Comparison of ENCODE assay signal across 1 cellular context in the genomic region with DNA sequence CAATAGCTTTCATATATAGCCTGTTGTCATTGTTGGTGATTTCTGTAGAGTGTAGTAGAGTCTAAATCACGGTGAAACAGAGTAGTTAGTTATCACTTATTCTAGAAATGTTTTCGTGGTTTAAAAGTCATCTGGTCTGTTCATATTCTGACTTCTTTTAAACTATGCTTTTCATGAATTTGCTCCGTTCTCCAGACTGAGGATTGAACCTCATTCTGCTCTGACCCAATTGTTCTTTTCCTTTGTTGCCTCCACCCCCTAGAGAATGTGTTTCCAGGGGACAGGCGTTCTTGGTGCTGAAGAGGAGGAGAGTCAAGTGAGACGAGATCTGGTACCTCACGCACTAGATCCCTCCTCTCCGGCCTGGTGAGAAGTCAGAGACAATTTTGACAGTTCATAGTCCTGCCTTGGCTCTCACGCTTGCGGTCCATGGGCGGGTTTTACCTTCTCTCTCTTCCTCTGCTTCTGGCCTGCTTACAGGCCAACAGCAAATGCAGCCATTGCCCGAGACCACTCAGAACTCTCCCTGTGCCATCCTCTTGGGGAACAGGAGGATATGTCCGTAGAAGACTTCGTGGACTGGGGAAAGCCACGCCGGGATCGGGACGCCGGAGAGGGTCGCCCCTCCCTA.
A peak's percentile ranks its signal among the peaks of the same experiment; 100 is the strongest.
TF ChIP-seq lines count a peak whose summit lies in the region.

No MANE protein-coding gene starts in this region.

TF ChIP-seq in HepG2, 621 proteins besides CTCF, POLR2A, EP300 and RAD21 (continues in another document):
- TF ChIP-seq KLF13 (CRISPR knock-in tag; IDR thresholded peaks at IDR 0.05) (no peak), KLF9 (CRISPR knock-in tag; IDR thresholded peaks at IDR 0.05; ENCODE audit: low read depth) (no peak), GABPB1 (CRISPR knock-in tag; IDR thresholded peaks at IDR 0.05) (no peak), ZNF724P (CRISPR knock-in tag; IDR thresholded peaks at IDR 0.05; ENCODE audit: borderline replicate concordance) (no peak), ZSCAN29 (CRISPR knock-in tag; conservative IDR thresholded peaks at IDR 0.05) (no peak), ARNT (IDR thresholded peaks at IDR 0.05) (no peak), CREM (IDR thresholded peaks at IDR 0.05) (no peak), CREM (CRISPR knock-in tag; IDR thresholded peaks at IDR 0.05) (no peak), ZNF234 (CRISPR knock-in tag; conservative IDR thresholded peaks at IDR 0.05) (no peak; the same call in 1 of the 2 replicates), ESRRA (CRISPR knock-in tag; IDR thresholded peaks at IDR 0.05; ENCODE audit: low read depth) (no peak), ZSCAN9 (CRISPR knock-in tag; IDR thresholded peaks at IDR 0.05; ENCODE audit: borderline replicate concordance) (no peak), ZNF446 (CRISPR knock-in tag; IDR thresholded peaks at IDR 0.05) (no peak), ZFP41 (CRISPR knock-in tag; IDR thresholded peaks at IDR 0.05; ENCODE audit: borderline replicate concordance) (peak; percentile 63; the same call in 1 of the 2 replicates), MYNN (CRISPR knock-in tag; IDR thresholded peaks at IDR 0.05; ENCODE audit: low read depth) (0 out of 2 replicates have a peak, but pooled peaks have one; percentile 25), ZNF567 (CRISPR knock-in tag; IDR thresholded peaks at IDR 0.05; ENCODE audit: borderline replicate concordance) (peak; percentile 76; the same call in 1 of the 2 replicates), ZNF577 (CRISPR knock-in tag; IDR thresholded peaks at IDR 0.05; ENCODE audit: borderline replicate concordance, low read depth) (no peak), ZNF121 (CRISPR knock-in tag; IDR thresholded peaks at IDR 0.05) (no peak), TRIM24 (CRISPR knock-in tag; IDR thresholded peaks at IDR 0.05) (no peak), MXI1 (IDR thresholded peaks at IDR 0.05; ENCODE audit: borderline replicate concordance, low read depth, low read length) (peak; percentile 51; the same call in 2 of the 3 replicates), ZFP90 (CRISPR knock-in tag; IDR thresholded peaks at IDR 0.05; ENCODE audit: borderline replicate concordance) (no peak; the same call in 1 of the 2 replicates), MTF2 (CRISPR knock-in tag; IDR thresholded peaks at IDR 0.05; ENCODE audit: borderline replicate concordance) (no peak), ETV6 (CRISPR knock-in tag; conservative IDR thresholded peaks at IDR 0.05) (no peak; the same call in 1 of the 2 replicates)
- TF ChIP-seq, protein P1, sequence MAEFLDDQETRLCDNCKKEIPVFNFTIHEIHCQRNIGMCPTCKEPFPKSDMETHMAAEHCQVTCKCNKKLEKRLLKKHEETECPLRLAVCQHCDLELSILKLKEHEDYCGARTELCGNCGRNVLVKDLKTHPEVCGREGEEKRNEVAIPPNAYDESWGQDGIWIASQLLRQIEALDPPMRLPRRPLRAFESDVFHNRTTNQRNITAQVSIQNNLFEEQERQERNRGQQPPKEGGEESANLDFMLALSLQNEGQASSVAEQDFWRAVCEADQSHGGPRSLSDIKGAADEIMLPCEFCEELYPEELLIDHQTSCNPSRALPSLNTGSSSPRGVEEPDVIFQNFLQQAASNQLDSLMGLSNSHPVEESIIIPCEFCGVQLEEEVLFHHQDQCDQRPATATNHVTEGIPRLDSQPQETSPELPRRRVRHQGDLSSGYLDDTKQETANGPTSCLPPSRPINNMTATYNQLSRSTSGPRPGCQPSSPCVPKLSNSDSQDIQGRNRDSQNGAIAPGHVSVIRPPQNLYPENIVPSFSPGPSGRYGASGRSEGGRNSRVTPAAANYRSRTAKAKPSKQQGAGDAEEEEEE (CRISPR knock-in tag; IDR thresholded peaks at IDR 0.05; ENCODE audit: borderline replicate concordance) = no peak
- TF ChIP-seq, protein P2, sequence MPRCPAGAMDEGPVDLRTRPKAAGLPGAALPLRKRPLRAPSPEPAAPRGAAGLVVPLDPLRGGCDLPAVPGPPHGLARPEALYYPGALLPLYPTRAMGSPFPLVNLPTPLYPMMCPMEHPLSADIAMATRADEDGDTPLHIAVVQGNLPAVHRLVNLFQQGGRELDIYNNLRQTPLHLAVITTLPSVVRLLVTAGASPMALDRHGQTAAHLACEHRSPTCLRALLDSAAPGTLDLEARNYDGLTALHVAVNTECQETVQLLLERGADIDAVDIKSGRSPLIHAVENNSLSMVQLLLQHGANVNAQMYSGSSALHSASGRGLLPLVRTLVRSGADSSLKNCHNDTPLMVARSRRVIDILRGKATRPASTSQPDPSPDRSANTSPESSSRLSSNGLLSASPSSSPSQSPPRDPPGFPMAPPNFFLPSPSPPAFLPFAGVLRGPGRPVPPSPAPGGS (CRISPR knock-in tag; IDR thresholded peaks at IDR 0.05) = no peak; the same call in 1 of the 2 replicates
- TF ChIP-seq, protein P3, sequence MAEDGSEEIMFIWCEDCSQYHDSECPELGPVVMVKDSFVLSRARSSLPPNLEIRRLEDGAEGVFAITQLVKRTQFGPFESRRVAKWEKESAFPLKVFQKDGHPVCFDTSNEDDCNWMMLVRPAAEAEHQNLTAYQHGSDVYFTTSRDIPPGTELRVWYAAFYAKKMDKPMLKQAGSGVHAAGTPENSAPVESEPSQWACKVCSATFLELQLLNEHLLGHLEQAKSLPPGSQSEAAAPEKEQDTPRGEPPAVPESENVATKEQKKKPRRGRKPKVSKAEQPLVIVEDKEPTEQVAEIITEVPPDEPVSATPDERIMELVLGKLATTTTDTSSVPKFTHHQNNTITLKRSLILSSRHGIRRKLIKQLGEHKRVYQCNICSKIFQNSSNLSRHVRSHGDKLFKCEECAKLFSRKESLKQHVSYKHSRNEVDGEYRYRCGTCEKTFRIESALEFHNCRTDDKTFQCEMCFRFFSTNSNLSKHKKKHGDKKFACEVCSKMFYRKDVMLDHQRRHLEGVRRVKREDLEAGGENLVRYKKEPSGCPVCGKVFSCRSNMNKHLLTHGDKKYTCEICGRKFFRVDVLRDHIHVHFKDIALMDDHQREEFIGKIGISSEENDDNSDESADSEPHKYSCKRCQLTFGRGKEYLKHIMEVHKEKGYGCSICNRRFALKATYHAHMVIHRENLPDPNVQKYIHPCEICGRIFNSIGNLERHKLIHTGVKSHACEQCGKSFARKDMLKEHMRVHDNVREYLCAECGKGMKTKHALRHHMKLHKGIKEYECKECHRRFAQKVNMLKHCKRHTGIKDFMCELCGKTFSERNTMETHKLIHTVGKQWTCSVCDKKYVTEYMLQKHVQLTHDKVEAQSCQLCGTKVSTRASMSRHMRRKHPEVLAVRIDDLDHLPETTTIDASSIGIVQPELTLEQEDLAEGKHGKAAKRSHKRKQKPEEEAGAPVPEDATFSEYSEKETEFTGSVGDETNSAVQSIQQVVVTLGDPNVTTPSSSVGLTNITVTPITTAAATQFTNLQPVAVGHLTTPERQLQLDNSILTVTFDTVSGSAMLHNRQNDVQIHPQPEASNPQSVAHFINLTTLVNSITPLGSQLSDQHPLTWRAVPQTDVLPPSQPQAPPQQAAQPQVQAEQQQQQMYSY (CRISPR knock-in tag; IDR thresholded peaks at IDR 0.05) = no peak
- TF ChIP-seq, protein P4, sequence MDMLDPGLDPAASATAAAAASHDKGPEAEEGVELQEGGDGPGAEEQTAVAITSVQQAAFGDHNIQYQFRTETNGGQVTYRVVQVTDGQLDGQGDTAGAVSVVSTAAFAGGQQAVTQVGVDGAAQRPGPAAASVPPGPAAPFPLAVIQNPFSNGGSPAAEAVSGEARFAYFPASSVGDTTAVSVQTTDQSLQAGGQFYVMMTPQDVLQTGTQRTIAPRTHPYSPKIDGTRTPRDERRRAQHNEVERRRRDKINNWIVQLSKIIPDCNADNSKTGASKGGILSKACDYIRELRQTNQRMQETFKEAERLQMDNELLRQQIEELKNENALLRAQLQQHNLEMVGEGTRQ (IDR thresholded peaks at IDR 0.05; ENCODE audit: low read depth, low read length) = no peak
- TF ChIP-seq, protein P4 (CRISPR knock-in tag; IDR thresholded peaks at IDR 0.05; ENCODE audit: borderline replicate concordance) = no peak
- TF ChIP-seq, protein P5, sequence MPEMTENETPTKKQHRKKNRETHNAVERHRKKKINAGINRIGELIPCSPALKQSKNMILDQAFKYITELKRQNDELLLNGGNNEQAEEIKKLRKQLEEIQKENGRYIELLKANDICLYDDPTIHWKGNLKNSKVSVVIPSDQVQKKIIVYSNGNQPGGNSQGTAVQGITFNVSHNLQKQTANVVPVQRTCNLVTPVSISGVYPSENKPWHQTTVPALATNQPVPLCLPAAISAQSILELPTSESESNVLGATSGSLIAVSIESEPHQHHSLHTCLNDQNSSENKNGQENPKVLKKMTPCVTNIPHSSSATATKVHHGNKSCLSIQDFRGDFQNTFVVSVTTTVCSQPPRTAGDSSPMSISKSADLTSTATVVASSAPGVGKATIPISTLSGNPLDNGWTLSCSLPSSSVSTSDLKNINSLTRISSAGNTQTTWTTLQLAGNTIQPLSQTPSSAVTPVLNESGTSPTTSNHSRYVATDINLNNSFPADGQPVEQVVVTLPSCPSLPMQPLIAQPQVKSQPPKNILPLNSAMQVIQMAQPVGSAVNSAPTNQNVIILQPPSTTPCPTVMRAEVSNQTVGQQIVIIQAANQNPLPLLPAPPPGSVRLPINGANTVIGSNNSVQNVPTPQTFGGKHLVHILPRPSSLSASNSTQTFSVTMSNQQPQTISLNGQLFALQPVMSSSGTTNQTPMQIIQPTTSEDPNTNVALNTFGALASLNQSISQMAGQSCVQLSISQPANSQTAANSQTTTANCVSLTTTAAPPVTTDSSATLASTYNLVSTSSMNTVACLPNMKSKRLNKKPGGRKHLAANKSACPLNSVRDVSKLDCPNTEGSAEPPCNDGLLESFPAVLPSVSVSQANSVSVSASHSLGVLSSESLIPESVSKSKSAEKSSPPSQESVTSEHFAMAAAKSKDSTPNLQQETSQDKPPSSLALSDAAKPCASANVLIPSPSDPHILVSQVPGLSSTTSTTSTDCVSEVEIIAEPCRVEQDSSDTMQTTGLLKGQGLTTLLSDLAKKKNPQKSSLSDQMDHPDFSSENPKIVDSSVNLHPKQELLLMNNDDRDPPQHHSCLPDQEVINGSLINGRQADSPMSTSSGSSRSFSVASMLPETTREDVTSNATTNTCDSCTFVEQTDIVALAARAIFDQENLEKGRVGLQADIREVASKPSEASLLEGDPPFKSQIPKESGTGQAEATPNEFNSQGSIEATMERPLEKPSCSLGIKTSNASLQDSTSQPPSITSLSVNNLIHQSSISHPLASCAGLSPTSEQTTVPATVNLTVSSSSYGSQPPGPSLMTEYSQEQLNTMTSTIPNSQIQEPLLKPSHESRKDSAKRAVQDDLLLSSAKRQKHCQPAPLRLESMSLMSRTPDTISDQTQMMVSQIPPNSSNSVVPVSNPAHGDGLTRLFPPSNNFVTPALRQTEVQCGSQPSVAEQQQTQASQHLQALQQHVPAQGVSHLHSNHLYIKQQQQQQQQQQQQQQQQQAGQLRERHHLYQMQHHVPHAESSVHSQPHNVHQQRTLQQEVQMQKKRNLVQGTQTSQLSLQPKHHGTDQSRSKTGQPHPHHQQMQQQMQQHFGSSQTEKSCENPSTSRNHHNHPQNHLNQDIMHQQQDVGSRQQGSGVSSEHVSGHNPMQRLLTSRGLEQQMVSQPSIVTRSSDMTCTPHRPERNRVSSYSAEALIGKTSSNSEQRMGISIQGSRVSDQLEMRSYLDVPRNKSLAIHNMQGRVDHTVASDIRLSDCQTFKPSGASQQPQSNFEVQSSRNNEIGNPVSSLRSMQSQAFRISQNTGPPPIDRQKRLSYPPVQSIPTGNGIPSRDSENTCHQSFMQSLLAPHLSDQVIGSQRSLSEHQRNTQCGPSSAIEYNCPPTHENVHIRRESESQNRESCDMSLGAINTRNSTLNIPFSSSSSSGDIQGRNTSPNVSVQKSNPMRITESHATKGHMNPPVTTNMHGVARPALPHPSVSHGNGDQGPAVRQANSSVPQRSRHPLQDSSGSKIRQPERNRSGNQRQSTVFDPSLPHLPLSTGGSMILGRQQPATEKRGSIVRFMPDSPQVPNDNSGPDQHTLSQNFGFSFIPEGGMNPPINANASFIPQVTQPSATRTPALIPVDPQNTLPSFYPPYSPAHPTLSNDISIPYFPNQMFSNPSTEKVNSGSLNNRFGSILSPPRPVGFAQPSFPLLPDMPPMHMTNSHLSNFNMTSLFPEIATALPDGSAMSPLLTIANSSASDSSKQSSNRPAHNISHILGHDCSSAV (CRISPR knock-in tag; IDR thresholded peaks at IDR 0.05; ENCODE audit: borderline replicate concordance) = no peak
- TF ChIP-seq, protein P6, sequence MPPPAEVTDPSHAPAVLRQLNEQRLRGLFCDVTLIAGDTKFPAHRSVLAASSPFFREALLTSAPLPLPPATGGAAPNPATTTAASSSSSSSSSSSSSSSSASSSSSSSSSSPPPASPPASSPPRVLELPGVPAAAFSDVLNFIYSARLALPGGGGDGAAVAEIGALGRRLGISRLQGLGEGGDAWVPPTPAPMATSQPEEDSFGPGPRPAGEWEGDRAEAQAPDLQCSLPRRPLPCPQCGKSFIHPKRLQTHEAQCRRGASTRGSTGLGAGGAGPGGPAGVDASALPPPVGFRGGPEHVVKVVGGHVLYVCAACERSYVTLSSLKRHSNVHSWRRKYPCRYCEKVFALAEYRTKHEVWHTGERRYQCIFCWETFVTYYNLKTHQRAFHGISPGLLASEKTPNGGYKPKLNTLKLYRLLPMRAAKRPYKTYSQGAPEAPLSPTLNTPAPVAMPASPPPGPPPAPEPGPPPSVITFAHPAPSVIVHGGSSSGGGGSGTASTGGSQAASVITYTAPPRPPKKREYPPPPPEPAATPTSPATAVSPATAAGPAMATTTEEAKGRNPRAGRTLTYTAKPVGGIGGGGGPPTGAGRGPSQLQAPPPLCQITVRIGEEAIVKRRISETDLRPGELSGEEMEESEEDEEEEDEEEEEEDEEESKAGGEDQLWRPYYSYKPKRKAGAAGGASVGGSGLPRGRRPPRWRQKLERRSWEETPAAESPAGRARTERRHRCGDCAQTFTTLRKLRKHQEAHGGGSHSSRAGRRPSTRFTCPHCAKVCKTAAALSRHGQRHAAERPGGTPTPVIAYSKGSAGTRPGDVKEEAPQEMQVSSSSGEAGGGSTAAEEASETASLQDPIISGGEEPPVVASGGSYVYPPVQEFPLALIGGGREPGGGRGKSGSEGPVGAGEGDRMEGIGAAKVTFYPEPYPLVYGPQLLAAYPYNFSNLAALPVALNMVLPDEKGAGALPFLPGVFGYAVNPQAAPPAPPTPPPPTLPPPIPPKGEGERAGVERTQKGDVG (CRISPR knock-in tag; IDR thresholded peaks at IDR 0.05; ENCODE audit: borderline replicate concordance) = no peak
